Comparison of ENCODE assay signal across 9 cellular contexts in genomic region chr10:80187060-80187459, GRCh38. TPM values are rescaled to one million over a fixed set of nuclear protein-coding genes. Genes with fewer than 3 reads are reported as not detected.
A peak's percentile ranks its signal among the peaks of the same experiment; 100 is the strongest.
DNase-seq lines count a peak whose midpoint lies in the region; ATAC-seq and TF ChIP-seq lines count a peak whose summit lies in the region.
"Had no signal": no experiment of that assay in that cellular context is flagged by ENCODE, and none has a peak within 500 bp of the region (broad histone marks: within the 10 kb centered on the region; RNA-seq: fewer than 3 reads in every experiment).

No MANE protein-coding gene starts in this region.

- H3K4me1 ChIP-seq in mesenchymal stem cell (ENCODE audit: control insufficient read depth, insufficient read depth, low read depth, low read length) (peaks cover 10% of the 10 kb centered on the region), HAP-1 (no peaks in the 10 kb centered on the region)

- peaks cover 89% of the 10 kb centered on the region for H3K4me1 Mint-ChIP-seq in activated naive CD4-positive, alpha-beta T cell treated with anti-CD3 and anti-CD28 coated beads, Interleukin-2, amount 50 U/mL, for 24 hours
- H3K4me1 Mint-ChIP-seq in type B pancreatic cell (ENCODE audit: unreplicated experiment), result peaks cover 17% of the 10 kb centered on the region

- H2BK120ac ChIP-seq in mesenchymal stem cell (ENCODE audit: low read depth, low read length), result no peak overlapping the region

- peaks cover 29% of the 10 kb centered on the region for H3K79me1 ChIP-seq in mesenchymal stem cell (replicated peaks; ENCODE audit: low read length, poor library complexity, severe bottlenecking)

- H3K27ac Mint-ChIP-seq in activated naive CD4-positive, alpha-beta T cell treated with anti-CD3 and anti-CD28 coated beads, Interleukin-2, amount 50 U/mL, for 24 hours, result peak overlapping the region; percentile 93
- peak overlapping the region; percentile 92 for H3K27ac Mint-ChIP-seq in activated naive CD4-positive, alpha-beta T cell treated with anti-CD3 and anti-CD28 coated beads, Interleukin-2, amount 50 U/mL, for 72 hours
- peak overlapping the region; percentile 82 for H3K27ac Mint-ChIP-seq in type B pancreatic cell

- peaks cover 24 to 35% of the 10 kb centered on the region in 2 experiments for H3K36me3 ChIP-seq in mesenchymal stem cell (ENCODE audit: control insufficient read depth in 1 of 2, insufficient read depth in 2 of 2, low read depth in 1 of 2, low read length in 2 of 2)
- no peaks in the 10 kb centered on the region for H3K36me3 ChIP-seq in HAP-1 (replicated peaks)

- H3K27ac ChIP-seq in mesenchymal stem cell (ENCODE audit: low read length, poor library complexity, severe bottlenecking), result no peak overlapping the region

- no peak for TF ChIP-seq CTCF in type B pancreatic cell (conservative IDR thresholded peaks at IDR 0.05)

- no peak overlapping the region for H2BK15ac ChIP-seq in mesenchymal stem cell (ENCODE audit: low read depth, poor library complexity, severe bottlenecking)

- H3K9ac ChIP-seq in mesenchymal stem cell (ENCODE audit: low read length), result peak overlapping the region; percentile 30

- no peaks in the 10 kb centered on the region for H3K27me3 Mint-ChIP-seq in activated naive CD4-positive, alpha-beta T cell treated with anti-CD3 and anti-CD28 coated beads, Interleukin-2, amount 50 U/mL, for 24 hours
- no peaks in the 10 kb centered on the region for H3K27me3 Mint-ChIP-seq in type B pancreatic cell

- WGBS in mesenchymal stem cell, result 94% methylated on average over 2 of the region's 2 CpGs

- H3K36me3 Mint-ChIP-seq in activated naive CD4-positive, alpha-beta T cell treated with anti-CD3 and anti-CD28 coated beads, Interleukin-2, amount 50 U/mL, for 24 hours, result peaks cover 3% of the 10 kb centered on the region
- H3K36me3 Mint-ChIP-seq in activated naive CD4-positive, alpha-beta T cell treated with anti-CD3 and anti-CD28 coated beads, Interleukin-2, amount 50 U/mL, for 72 hours, result peaks cover 8 to 14% of the 10 kb centered on the region in 2 donors
- H3K36me3 Mint-ChIP-seq in type B pancreatic cell, result peaks cover 5% of the 10 kb centered on the region
- H3K36me3 Mint-ChIP-seq: brain had no signal

- no peaks in the 10 kb centered on the region for H3K9me3 Mint-ChIP-seq in activated naive CD4-positive, alpha-beta T cell treated with anti-CD3 and anti-CD28 coated beads, Interleukin-2, amount 50 U/mL, for 24 hours
- peaks cover under 1 to 6% of the 10 kb centered on the region in 2 donors for H3K9me3 Mint-ChIP-seq in activated naive CD4-positive, alpha-beta T cell treated with anti-CD3 and anti-CD28 coated beads, Interleukin-2, amount 50 U/mL, for 72 hours
- H3K9me3 Mint-ChIP-seq in type B pancreatic cell, result no peaks in the 10 kb centered on the region

- no peak overlapping the region for H3K14ac ChIP-seq in mesenchymal stem cell (ENCODE audit: low read length in 2 of 2)

- no peaks in the 10 kb centered on the region for H3K27me3 ChIP-seq in mesenchymal stem cell (ENCODE audit: control insufficient read depth in 1 of 2, insufficient read depth in 1 of 2, low read length in 2 of 2)
- H3K27me3 ChIP-seq in HAP-1 (ENCODE audit: low read depth), result no peaks in the 10 kb centered on the region

- peak overlapping the region; percentile 77 for H3K4me3 Mint-ChIP-seq in activated naive CD4-positive, alpha-beta T cell treated with anti-CD3 and anti-CD28 coated beads, Interleukin-2, amount 50 U/mL, for 24 hours
- H3K4me3 Mint-ChIP-seq in type B pancreatic cell, result no peak overlapping the region
- H3K4me3 Mint-ChIP-seq: brain had no signal

- no peak for DNase-seq in activated naive CD4-positive, alpha-beta T cell treated with Interleukin-2 at 50 U/mL for 16 hours
- no peak for DNase-seq in activated naive CD4-positive, alpha-beta T cell treated with anti-CD3 and anti-CD28 coated beads, Interleukin-2, amount 50 U/mL, for 72 hours (ENCODE audit: low spot score in 2 of 2)
- DNase-seq in mesenchymal stem cell (no peak), type B pancreatic cell (ENCODE audit: extremely low spot score, unreplicated experiment) (no peak), HAP-1 (ENCODE audit: low spot score in 2 of 2) (no peak)

- no peak overlapping the region for H3K4ac ChIP-seq in mesenchymal stem cell (ENCODE audit: low read depth in 1 of 2, low read length in 2 of 2)

- no peak overlapping the region for H4K8ac ChIP-seq in mesenchymal stem cell (ENCODE audit: low read length)

- no peak overlapping the region for H4K91ac ChIP-seq in mesenchymal stem cell (ENCODE audit: low read length)

- H2AFZ ChIP-seq in mesenchymal stem cell (ENCODE audit: low read depth, low read length), result no peak overlapping the region

- ATAC-seq in activated naive CD4-positive, alpha-beta T cell treated with anti-CD3 and anti-CD28 coated beads, Interleukin-2, amount 50 U/mL, for 72 hours, result no peak
- ATAC-seq in HG03460 (IDR thresholded peaks at IDR 0.05; ENCODE audit: unreplicated experiment) (no peak), HG02678 (IDR thresholded peaks at IDR 0.05; ENCODE audit: unreplicated experiment) (no peak)

- in situ Hi-C loops in HAP-1 (cut with MboI; ENCODE audit: low sequenced_read_pairs), result no loop called here

- H2BK12ac ChIP-seq in mesenchymal stem cell (ENCODE audit: low read length in 2 of 2), result no peak overlapping the region

- no peak overlapping the region for H3K18ac ChIP-seq in mesenchymal stem cell (ENCODE audit: low read depth in 1 of 2, low read length in 2 of 2)

- H3K23ac ChIP-seq in mesenchymal stem cell (ENCODE audit: low read length in 2 of 2), result no peak overlapping the region

- peaks cover 2% of the 10 kb centered on the region for H3K9me3 ChIP-seq in mesenchymal stem cell (ENCODE audit: control insufficient read depth, low read length)
- no peaks in the 10 kb centered on the region; the same call in 1 of the 2 replicates for H3K9me3 ChIP-seq in HAP-1

- H2BK5ac ChIP-seq in mesenchymal stem cell (ENCODE audit: low read depth, low read length, poor library complexity, severe bottlenecking), result no peak overlapping the region

- H3K4me2 ChIP-seq in mesenchymal stem cell (ENCODE audit: low read length, poor library complexity, severe bottlenecking), result no peak overlapping the region

- H2AK5ac ChIP-seq in mesenchymal stem cell (ENCODE audit: low read length, severe bottlenecking), result no peak overlapping the region

- H3K4me3 ChIP-seq in mesenchymal stem cell (ENCODE audit: insufficient read depth in 1 of 2, low read depth in 1 of 2, low read length in 2 of 2) (no peak overlapping the region), HAP-1 (no peak overlapping the region)

RNA-seq across cellular contexts. Expression of gene ANXA11, which starts 18.3 kb away (rescaled TPM):
- 100 to 1,000 TPM; 218 to 304 TPM for total RNA-seq in activated naive CD4-positive, alpha-beta T cell treated with anti-CD3 and anti-CD28 coated beads, Interleukin-2, amount 50 U/mL, for 72 hours
- 670 TPM for polyA plus RNA-seq in mesenchymal stem cell (2013, experiment 1 of 2)
- polyA plus RNA-seq in mesenchymal stem cell (2013, experiment 2 of 2), result 665 TPM
- 122 and 248 TPM in 2 replicates for total RNA-seq in type B pancreatic cell (ENCODE audit: low replicate concordance)

RNA-seq across cellular contexts. Expression of gene PLAC9, which starts 54.5 kb away (rescaled TPM):
- not detected for total RNA-seq in activated naive CD4-positive, alpha-beta T cell treated with anti-CD3 and anti-CD28 coated beads, Interleukin-2, amount 50 U/mL, for 72 hours
- polyA plus RNA-seq in mesenchymal stem cell (2013, experiment 1 of 2), result 1.6 TPM
- 2.0 TPM for polyA plus RNA-seq in mesenchymal stem cell (2013, experiment 2 of 2)
- total RNA-seq in type B pancreatic cell (ENCODE audit: low replicate concordance), result 8.2 TPM in 1 of 2 replicates, not detected in the other
